Comparison of ENCODE assay signal across 26 cellular contexts in genomic region chrX:17403231-17403691, GRCh38. TPM values are rescaled to one million over a fixed set of nuclear protein-coding genes. Genes with fewer than 3 reads are reported as not detected.
DNase-seq lines count a peak whose midpoint lies in the region; ATAC-seq and TF ChIP-seq lines count a peak whose summit lies in the region.
"Had no signal": no experiment of that assay in that cellular context is flagged by ENCODE, and none has a peak within 500 bp of the region (broad histone marks: within the 10 kb centered on the region; RNA-seq: fewer than 3 reads in every experiment).

No MANE protein-coding gene starts in this region.

- H3K4me1 ChIP-seq in prostate gland (replicated peaks), result no peaks in the 10 kb centered on the region

- peaks cover 39% of the 10 kb centered on the region for H3K4me1 Mint-ChIP-seq in Calu3 (ENCODE audit: low read depth, unreplicated experiment)
- H3K4me1 Mint-ChIP-seq: CD14-positive monocyte; stimulated activated memory B cell treated with anti-CD40 and anti-IgM and Interleukin-4, amounts not matched to agents 10 μg/mL and 1 μg/mL and 100 μg/mL, for 72 hours had no signal

- TF ChIP-seq POLR2A in prostate gland (IDR thresholded peaks at IDR 0.05), result no peak

- CTCF ChIA-PET in Calu3 (lab: Charles Lee), result no interaction called here

- H3K4me3 Mint-ChIP-seq in Calu3 (ENCODE audit: low read depth, unreplicated experiment), result peak overlapping the region; percentile 28
- H3K4me3 Mint-ChIP-seq: activated CD8-positive, alpha-beta T cell treated with anti-CD3 and anti-CD28 coated beads, Interleukin-2, amount 10 ng/mL, durations not matched to agents 7 days and 5 days; activated naive CD8-positive, alpha-beta T cell treated with anti-CD3 and anti-CD28 coated beads for 36 hours; CD14-positive monocyte; effector memory CD8-positive, alpha-beta T cell; naive thymus-derived CD4-positive, alpha-beta T cell; stimulated activated memory B cell treated with anti-CD40 and anti-IgM and Interleukin-4, amounts not matched to agents 10 μg/mL and 1 μg/mL and 100 μg/mL, for 72 hours had no signal

- H3K36me3 ChIP-seq in prostate gland (no peaks in the 10 kb centered on the region), H7 (replicated peaks; ENCODE audit: control insufficient read depth, insufficient read depth, low read length) (no peaks in the 10 kb centered on the region)
- H3K36me3 ChIP-seq: SJSA1 had no signal

- H3K9me3 ChIP-seq in prostate gland, result no peaks in the 10 kb centered on the region
- H3K9me3 ChIP-seq: SJSA1 had no signal

- H3K27me3 Mint-ChIP-seq in Calu3 (ENCODE audit: unreplicated experiment), result no peaks in the 10 kb centered on the region
- H3K27me3 Mint-ChIP-seq: effector memory CD8-positive, alpha-beta T cell; stimulated activated memory B cell treated with anti-CD40 and anti-IgM and Interleukin-4, amounts not matched to agents 10 μg/mL and 1 μg/mL and 100 μg/mL, for 72 hours had no signal

- peak overlapping the region; percentile 63 for H3K27ac Mint-ChIP-seq in Calu3 (ENCODE audit: unreplicated experiment)
- H3K27ac Mint-ChIP-seq: activated CD8-positive, alpha-beta T cell treated with anti-CD3 and anti-CD28 coated beads, Interleukin-2, amount 10 ng/mL, durations not matched to agents 7 days and 5 days; activated naive CD8-positive, alpha-beta T cell treated with anti-CD3 and anti-CD28 coated beads for 36 hours; effector memory CD8-positive, alpha-beta T cell; naive thymus-derived CD4-positive, alpha-beta T cell; stimulated activated memory B cell treated with anti-CD40 and anti-IgM and Interleukin-4, amounts not matched to agents 10 μg/mL and 1 μg/mL and 100 μg/mL, for 72 hours had no signal

- H3K27me3 ChIP-seq in prostate gland (replicated peaks; ENCODE audit: insufficient read depth) (no peaks in the 10 kb centered on the region), H7 (ENCODE audit: control insufficient read depth, insufficient read depth, low read length) (no peaks in the 10 kb centered on the region)
- H3K27me3 ChIP-seq: SJSA1 had no signal

- intact Hi-C loops in Calu3 (cut with micrococcal nuclease; ENCODE audit: unreplicated experiment), result loop anchor here (10.0 kb wide), 1 partner anchor 292 kb away; no protein-coding TSS in a partner anchor
- intact Hi-C loops in prostate gland (cut with DNase I), result no loop called here

- H3K36me3 Mint-ChIP-seq in Calu3 (ENCODE audit: insufficient read depth, unreplicated experiment), result peaks cover 5% of the 10 kb centered on the region
- H3K36me3 Mint-ChIP-seq: CD14-positive monocyte; naive thymus-derived CD4-positive, alpha-beta T cell; stimulated activated memory B cell treated with anti-CD40 and anti-IgM and Interleukin-4, amounts not matched to agents 10 μg/mL and 1 μg/mL and 100 μg/mL, for 72 hours had no signal

- H3K4me3 ChIP-seq in prostate gland, result no peak overlapping the region
- no peak overlapping the region for H3K4me3 ChIP-seq in H7 (ENCODE audit: insufficient read depth, low read depth, low read length)
- H3K4me3 ChIP-seq: GM12878, SJSA1 had no signal

- TF ChIP-seq CTCF in Calu3 (IDR thresholded peaks at IDR 0.05; ENCODE audit: unreplicated experiment), result no peak
- TF ChIP-seq CTCF in prostate gland (IDR thresholded peaks at IDR 0.05), result no peak

- H3K9me3 Mint-ChIP-seq in Calu3 (ENCODE audit: low read depth, unreplicated experiment), result peaks cover 2% of the 10 kb centered on the region
- H3K9me3 Mint-ChIP-seq: activated naive CD8-positive, alpha-beta T cell treated with anti-CD3 and anti-CD28 coated beads for 36 hours; effector memory CD8-positive, alpha-beta T cell; stimulated activated memory B cell treated with anti-CD40 and anti-IgM and Interleukin-4, amounts not matched to agents 10 μg/mL and 1 μg/mL and 100 μg/mL, for 72 hours had no signal

- H3K27ac ChIP-seq in epithelial cell of prostate (peak overlapping the region; percentile 25), prostate gland (no peak overlapping the region)
- H3K27ac ChIP-seq: SJSA1 had no signal

- BruUV-seq in Calu3 (replicated peaks; lab: Mats Ljungman, UMichigan), result no TSS peak

- 45% methylated on average over 2 of the region's 2 CpGs for WGBS in prostate gland

- no peak for ATAC-seq in GM18502 (IDR thresholded peaks at IDR 0.05; ENCODE audit: poor library complexity, unreplicated experiment)
- ATAC-seq: activated CD8-positive, alpha-beta T cell treated with anti-CD3 and anti-CD28 coated beads, Interleukin-2, amount 10 ng/mL, durations not matched to agents 7 days and 5 days; effector memory CD8-positive, alpha-beta T cell; GM12878; naive thymus-derived CD4-positive, alpha-beta T cell; Panc1; stimulated activated memory B cell treated with anti-CD40 and anti-IgM and Interleukin-4, amounts not matched to agents 10 μg/mL and 1 μg/mL and 100 μg/mL, for 72 hours had no signal

- no peak for DNase-seq in Calu3
- DNase-seq in M059J (ENCODE audit: low read depth), result peak; percentile 74
- DNase-seq in epithelial cell of prostate (ENCODE audit: low read depth, low spot score), result no peak
- peak; percentile 8 for DNase-seq in prostate gland (ENCODE audit: low spot score)
- no peak for DNase-seq in H7
- no peak for DNase-seq in HT-29 (ENCODE audit: low spot score)
- DNase-seq: activated CD4-positive, alpha-beta T cell treated with anti-CD3 and anti-CD28 coated beads for 1 hour; activated CD8-positive, alpha-beta T cell treated with anti-CD3 and anti-CD28 coated beads, Interleukin-2, amount 10 ng/mL, durations not matched to agents 7 days and 5 days; activated effector memory CD4-positive, alpha-beta T cell treated with Interleukin-2 at 50 U/mL for 16 hours; activated naive CD8-positive, alpha-beta T cell treated with anti-CD3 and anti-CD28 coated beads for 36 hours; activated T-cell treated with anti-CD3 and anti-CD28 coated beads for 4 hours; effector memory CD8-positive, alpha-beta T cell; Kasumi-1; naive thymus-derived CD4-positive, alpha-beta T cell; NCI-H1105; NCI-H2081; occipital lobe; retina; stimulated activated CD4-positive, alpha-beta T cell treated with anti-CD3 and anti-CD28 coated beads, Interleukin-4, amount 100 ng/mL, for 1 hour; T-helper 1 cell had no signal

RNA-seq across cellular contexts. Expression of gene NHS, which starts 28.3 kb away (rescaled TPM):
- 14.7 and 19.5 TPM in 2 replicates for total RNA-seq in Calu3 (2022)
- 5.1 and 7.5 TPM in 2 replicates for total RNA-seq in M059J (2014; rRNA removed; shearing (Covaris generic))
- total RNA-seq in prostate gland, result 10 to 100 TPM in 1 of 2 donors, 1 to 10 TPM in 1; 4.8 to 17.7 TPM
- 5.2 and 5.4 TPM in 2 replicates for total RNA-seq in H7 (2014; rRNA removed; shearing (Covaris generic))
- total RNA-seq in HT-29 (2014; rRNA removed; shearing (Covaris generic)), result 5.3 and 6.3 TPM in 2 replicates

Comparison
In these comparisons a context has a peak if more than half of its experiments do, and no peak if none do; other contexts are left out.
1. DNase-seq: peak in M059J (single experiment) and prostate gland (single experiment); none in Calu3 (single experiment), epithelial cell of prostate (single experiment), H7 (single experiment) and HT-29 (single experiment).